16 cellular contexts compared by ENCODE assay signal in genomic region chr3:138344754-138345153, GRCh38. TPM values are rescaled to one million over a fixed set of nuclear protein-coding genes. Genes with fewer than 3 reads are reported as not detected.
DNase-seq lines count a peak whose midpoint lies in the region; ATAC-seq, FAIRE-seq and TF ChIP-seq lines count a peak whose summit lies in the region.
"Had no signal": no experiment of that assay in that cellular context is flagged by ENCODE, and none has a peak within 500 bp of the region (broad histone marks: within the 10 kb centered on the region; RNA-seq: fewer than 3 reads in every experiment).

No MANE protein-coding gene starts in this region.

- H3K9ac ChIP-seq in HepG2 (ENCODE audit: insufficient read depth, low read depth, low read length): no peak overlapping the region
- H3K9ac ChIP-seq in neuronal stem cell (ENCODE audit: low read depth, low read length, poor library complexity): no peak overlapping the region
- H3K9ac ChIP-seq in GM23248: no peak overlapping the region

- DNase-seq in body of pancreas (peak in 3 of 4 donors; percentile 33 to 40 (median 38)), HepG2 (ENCODE audit: low spot score) (no peak), neuronal stem cell (ENCODE audit: low spot score) (no peak), mesothelial cell of epicardium (ENCODE audit: low spot score in 2 of 2, unreplicated experiment in 2 of 2) (no peak), GM23248 (no peak), glomerular visceral epithelial cell (ENCODE audit: extremely low spot score) (no peak)
- DNase-seq: BE2C; CD4-positive, alpha-beta memory T cell; DMS79 had no signal

- H3K4me1 Mint-ChIP-seq in mesothelial cell of epicardium: peaks cover 13% of the 10 kb centered on the region

- H3K18ac ChIP-seq in neuronal stem cell (ENCODE audit: low read length): peak overlapping the region; percentile 5

- H3K36me3 Mint-ChIP-seq in mesothelial cell of epicardium: no peaks in the 10 kb centered on the region

- ATAC-seq in body of pancreas: no peak
- ATAC-seq in HepG2: no peak
- ATAC-seq: A549, HCT116 had no signal

- no TSS peak for BruUV-seq in HepG2 (replicated peaks; lab: Mats Ljungman, UMichigan)

- H2BK120ac ChIP-seq in neuronal stem cell (ENCODE audit: low read depth, low read length): no peak overlapping the region

- no peak overlapping the region for H2AK5ac ChIP-seq in neuronal stem cell (ENCODE audit: low read depth, low read length)

- H3K79me2 ChIP-seq in HepG2 (ENCODE audit: insufficient read depth, low read length) (no peaks in the 10 kb centered on the region), GM23248 (ENCODE audit: insufficient read depth) (peaks cover 7% of the 10 kb centered on the region; the same call in 1 of the 2 replicates)

- no peaks in the 10 kb centered on the region for H4K20me1 ChIP-seq in HepG2 (ENCODE audit: insufficient read depth, low read length)
- H4K20me1 ChIP-seq in GM23248 (ENCODE audit: insufficient read depth): no peaks in the 10 kb centered on the region

- TF ChIP-seq POLR2A in body of pancreas (IDR thresholded peaks at IDR 0.05): no peak
- TF ChIP-seq POLR2A in HepG2 (IDR thresholded peaks at IDR 0.05; ENCODE audit: insufficient read depth in 1 of 2, low read depth in 2 of 2, low read length in 2 of 2): no peak

- no peak overlapping the region for H3K23ac ChIP-seq in neuronal stem cell (ENCODE audit: low read depth, low read length, poor library complexity)

- no peak for TF ChIP-seq RAD21 in HepG2 (CRISPR knock-in tag; IDR thresholded peaks at IDR 0.05)

- no peak overlapping the region; the same call in 1 of the 2 replicates for H3K4me2 ChIP-seq in HepG2 (ENCODE audit: low read depth, low read length)
- H3K4me2 ChIP-seq in neuronal stem cell (ENCODE audit: insufficient read depth, low read length, poor library complexity, severe bottlenecking): no peak overlapping the region
- no peak overlapping the region for H3K4me2 ChIP-seq in GM23248 (ENCODE audit: unreplicated experiment)
- H3K4me2 ChIP-seq: A549 had no signal

- H3K27ac ChIP-seq in body of pancreas: no peak overlapping the region
- H3K27ac ChIP-seq in HepG2 (ENCODE audit: extremely low read length, insufficient read depth, low read length): no peak overlapping the region
- no peak overlapping the region for H3K27ac ChIP-seq in neuronal stem cell (replicated peaks; ENCODE audit: low read length)
- H3K27ac ChIP-seq in GM23248: no peak overlapping the region
- H3K27ac ChIP-seq: A549, C4-2B, HL-60 had no signal

- H2BK5ac ChIP-seq in neuronal stem cell (ENCODE audit: low read length): no peak overlapping the region

- no peak overlapping the region for H3K4me3 Mint-ChIP-seq in mesothelial cell of epicardium
- H3K4me3 Mint-ChIP-seq: CD4-positive, alpha-beta memory T cell had no signal

- TF ChIP-seq CTCF in body of pancreas (IDR thresholded peaks at IDR 0.05) (no peak), HepG2 (CRISPR knock-in tag; IDR thresholded peaks at IDR 0.05) (no peak), mesothelial cell of epicardium (IDR thresholded peaks at IDR 0.05; ENCODE audit: unreplicated experiment) (no peak)

- no peak for TF ChIP-seq EP300 in HepG2 (IDR thresholded peaks at IDR 0.05; ENCODE audit: low read depth in 2 of 2, low read length in 2 of 2)
- no peak for TF ChIP-seq EP300 in HepG2 (CRISPR knock-in tag; IDR thresholded peaks at IDR 0.05; ENCODE audit: borderline replicate concordance)

- H3F3A ChIP-seq in GM23248 (ENCODE audit: insufficient read depth): no peaks in the 10 kb centered on the region

- H4K8ac ChIP-seq in neuronal stem cell (ENCODE audit: low read depth, low read length): no peak overlapping the region

- POLR2A ChIA-PET in HepG2 (lab: Yijun Ruan, JAX): no interaction called here

- H3K9me3 ChIP-seq in body of pancreas (no peaks in the 10 kb centered on the region), HepG2 (ENCODE audit: low read length) (no peaks in the 10 kb centered on the region), neuronal stem cell (replicated peaks in 1 of 2; ENCODE audit: control insufficient read depth in 2 of 2, insufficient read depth in 1 of 2, low read depth in 1 of 2, low read length in 2 of 2) (no peaks in the 10 kb centered on the region), GM23248 (ENCODE audit: low read depth) (no peaks in the 10 kb centered on the region)
- H3K9me3 ChIP-seq: A549, BE2C had no signal

- CTCF ChIA-PET in HepG2 (lab: Yijun Ruan, JAX; ENCODE audit: low intra/inter-chr PET ratio, low total read pairs): no interaction called here

- H3K36me3 ChIP-seq in body of pancreas (replicated peaks in 1 of 2; ENCODE audit: insufficient read depth in 1 of 2, low read depth in 2 of 2): no peaks in the 10 kb centered on the region
- H3K36me3 ChIP-seq in HepG2 (replicated peaks in 1 of 2; ENCODE audit: control insufficient read depth in 1 of 2, insufficient read depth in 2 of 2, low read length in 2 of 2): no peaks in the 10 kb centered on the region
- no peaks in the 10 kb centered on the region for H3K36me3 ChIP-seq in neuronal stem cell (replicated peaks in 1 of 2; ENCODE audit: control insufficient read depth in 2 of 2, insufficient read depth in 2 of 2, low read length in 2 of 2)
- H3K36me3 ChIP-seq in GM23248 (ENCODE audit: low read depth): no peaks in the 10 kb centered on the region
- H3K36me3 ChIP-seq: BE2C had no signal

- no peaks in the 10 kb centered on the region for H3K9me2 ChIP-seq in GM23248 (ENCODE audit: insufficient read depth)

- H2AFZ ChIP-seq in HepG2 (ENCODE audit: low read length) (no peak overlapping the region), neuronal stem cell (ENCODE audit: low read length) (no peak overlapping the region), GM23248 (no peak overlapping the region)

- intact Hi-C loops in body of pancreas (cut with DNase I): no loop called here
- intact Hi-C loops in HepG2 (cut with micrococcal nuclease; ENCODE audit: unreplicated experiment): loop anchor here (5.0 kb wide), 1 partner anchor 157 kb away; the partner anchor contains the start of gene ARMC8

- H3K79me1 ChIP-seq in neuronal stem cell (ENCODE audit: low read depth, low read length): no peaks in the 10 kb centered on the region

- no peak overlapping the region for H2BK15ac ChIP-seq in neuronal stem cell (ENCODE audit: low read length)

- no peak overlapping the region for H2BK12ac ChIP-seq in neuronal stem cell (ENCODE audit: low read length)

- 15% methylated on average over 1 of the region's 1 CpG; no CpG with 5 or more reads in 1 of the 2 donors for WGBS in body of pancreas, 2 donors
- WGBS in HepG2 (ENCODE audit: low lambda C conversion rate): 13% methylated on average over 1 of the region's 1 CpG
- no CpG with 5 or more reads among the region's 1 CpG for WGBS in neuronal stem cell (ENCODE audit: extremely low coverage in 2 of 2, insufficient read length in 2 of 2, insufficient replicate concordance in 1 of 2), 2 donors
- 69 to 72% methylated on average over 1 of the region's 1 CpG for WGBS in GM23248 (ENCODE audit: low coverage in 1 of 2, low lambda C conversion rate in 2 of 2, missing lambda C conversion rate in 2 of 2), 2 experiments

- H3K27me3 ChIP-seq in body of pancreas (no peaks in the 10 kb centered on the region), HepG2 (ENCODE audit: control insufficient read depth in 1 of 2, insufficient read depth in 2 of 2, low read length in 2 of 2) (peaks cover 0 to 4% of the 10 kb centered on the region in 2 experiments; a peak in 1 of 5 replicates), neuronal stem cell (ENCODE audit: control insufficient read depth in 3 of 3, insufficient read depth in 3 of 3, low read depth in 1 of 3, low read length in 3 of 3) (peaks cover 0 to 5% (median 4%) of the 10 kb centered on the region in 3 experiments), GM23248 (replicated peaks; ENCODE audit: insufficient read depth) (no peaks in the 10 kb centered on the region)

- no peak overlapping the region for H4K91ac ChIP-seq in neuronal stem cell (ENCODE audit: low read depth, low read length, poor library complexity)

- H3K4me1 ChIP-seq in body of pancreas (peaks cover 16% of the 10 kb centered on the region), HepG2 (ENCODE audit: insufficient read depth, low read length) (peaks cover 39% of the 10 kb centered on the region), neuronal stem cell (ENCODE audit: control insufficient read depth in 2 of 2, insufficient read depth in 1 of 2, low read depth in 1 of 2, low read length in 2 of 2) (peaks cover 0 to 5% of the 10 kb centered on the region in 2 donors), GM23248 (ENCODE audit: insufficient read depth) (peaks cover under 1% of the 10 kb centered on the region; the same call in 1 of the 2 replicates)
- H3K4me1 ChIP-seq: BE2C had no signal

- in situ Hi-C loops in HepG2 (cut with HindIII; ENCODE audit: extremely low pct_ligation_motif_present, low pct_unique_long_range_greater_than_20kb) (loop anchor here (5.0 kb wide), 1 partner anchor 53 kb away; no protein-coding TSS in a partner anchor), GM23248 (cut with MboI) (no loop called here)

- peak; percentile 74 for FAIRE-seq in HepG2 (lab: Jason Lieb, UNC)
- FAIRE-seq: A549, G401.6, GM12891, H54 had no signal

- no peak overlapping the region for H3K14ac ChIP-seq in neuronal stem cell (ENCODE audit: low read length)

- peaks cover 7% of the 10 kb centered on the region for H3K9me3 Mint-ChIP-seq in mesothelial cell of epicardium

- no peak overlapping the region for H3K4ac ChIP-seq in neuronal stem cell (ENCODE audit: low read length)

- no peak overlapping the region for H3K27ac Mint-ChIP-seq in mesothelial cell of epicardium
- H3K27ac Mint-ChIP-seq: CD4-positive, alpha-beta memory T cell had no signal

- H3K27me3 Mint-ChIP-seq in mesothelial cell of epicardium (ENCODE audit: low read depth): no peaks in the 10 kb centered on the region

- H3K4me3 ChIP-seq in body of pancreas (no peak overlapping the region), HepG2 (replicated peaks in 1 of 3; ENCODE audit: insufficient read depth in 1 of 3, low read depth in 2 of 3, low read length in 3 of 3) (no peak overlapping the region), neuronal stem cell (ENCODE audit: low read length in 2 of 2) (no peak overlapping the region), GM23248 (no peak overlapping the region)
- H3K4me3 ChIP-seq: A549 had no signal

RNA-seq across cellular contexts. Expression of gene MRAS, which starts 3.6 kb away (rescaled TPM):
- total RNA-seq in body of pancreas (10 to 100 TPM in 1 of 2 donors, 1 to 10 TPM in 1; 9.9 to 20.1 TPM), HepG2 (2016; rRNA removed; fragmentation: Illumina TruSeq; extraction: Trizol) (36.2 TPM in 2 replicates), mesothelial cell of epicardium (37.3 to 40.4 TPM (median 40.1 TPM) in 3 replicates)
- 30.3 and 31.5 TPM in 2 replicates for total RNA-seq in HepG2 (2016; cell fraction: cytosol; rRNA removed; fragmentation: Illumina TruSeq; extraction: Trizol; ENCODE audit: low read depth)
- total RNA-seq in HepG2 (2016; cell fraction: insoluble cytoplasmic fraction; rRNA removed; fragmentation: Illumina TruSeq; extraction: Trizol): 27.7 and 30.0 TPM in 2 replicates
- 59.3 and 62.6 TPM in 2 replicates for total RNA-seq in HepG2 (2016; cell fraction: membrane; rRNA removed; fragmentation: Illumina TruSeq; extraction: Trizol)
- total RNA-seq in HepG2 (2016; cell fraction: nucleus; rRNA removed; fragmentation: Illumina TruSeq; extraction: Trizol): 24.4 and 32.5 TPM in 2 replicates
- polyA plus RNA-seq in HepG2 (2011; rRNA removed) (8.8 and 8.9 TPM in 2 replicates), GM23248 (2016; fragmentation: Nextera tagmentation; extraction: Ambion mirVana) (65.1 and 65.5 TPM in 2 replicates)
- polyA plus RNA-seq in HepG2 (2011; cell fraction: cytosol; rRNA removed): 7.2 and 8.0 TPM in 2 replicates
- 8.6 and 8.8 TPM in 2 replicates for polyA plus RNA-seq in HepG2 (2011; cell fraction: nucleus; rRNA removed)
- 4.2 and 4.6 TPM in 2 replicates for polyA plus RNA-seq in HepG2 (2012)
- 31.3 and 40.9 TPM in 2 replicates for polyA plus RNA-seq in HepG2 (2016; cell fraction: cytosol; fragmentation: Illumina TruSeq; extraction: Trizol; ENCODE audit: low read depth)
- polyA plus RNA-seq in HepG2 (2016; cell fraction: insoluble cytoplasmic fraction; fragmentation: Illumina TruSeq; extraction: Trizol; ENCODE audit: low read depth): 26.0 and 29.0 TPM in 2 replicates
- polyA plus RNA-seq in HepG2 (2016; cell fraction: membrane; fragmentation: Illumina TruSeq; extraction: Trizol; ENCODE audit: low read depth): 49.8 and 50.3 TPM in 2 replicates
- 34.3 and 34.5 TPM in 2 replicates for polyA plus RNA-seq in HepG2 (2016; cell fraction: nucleus; fragmentation: Illumina TruSeq; extraction: Trizol; ENCODE audit: insufficient read depth, low read depth)
- 5.8 and 6.5 TPM in 2 replicates for polyA minus RNA-seq in HepG2 (2011; rRNA and poly(A)+ RNA removed; ENCODE audit: low replicate concordance)
- 5.4 and 5.8 TPM in 2 replicates for polyA minus RNA-seq in HepG2 (2011; cell fraction: cytosol; rRNA and poly(A)+ RNA removed)
- 5.0 and 8.8 TPM in 2 replicates for polyA minus RNA-seq in HepG2 (2011; cell fraction: nucleus; rRNA and poly(A)+ RNA removed)
- 16.3 TPM for polyA plus RNA-seq in neuronal stem cell (2013, experiment 1 of 2)
- 16.1 TPM for polyA plus RNA-seq in neuronal stem cell (2013, experiment 2 of 2)
- total RNA-seq in GM23248 (2014; rRNA removed; shearing (Covaris generic)): 54.9 and 56.7 TPM in 2 replicates
- polyA plus RNA-seq: CD4-positive, alpha-beta memory T cell had no signal

RNA-seq across cellular contexts. Expression of gene NME9, which starts 15.1 kb away (rescaled TPM):
- total RNA-seq in body of pancreas (1 to 10 TPM in 1 of 2 donors, not detected in 1; 1.3 TPM), HepG2 (2016; rRNA removed; fragmentation: Illumina TruSeq; extraction: Trizol) (not detected in 2 replicates), mesothelial cell of epicardium (0.34 to 1.1 TPM (median 0.44 TPM) in 3 replicates)
- total RNA-seq in HepG2 (2016; cell fraction: cytosol; rRNA removed; fragmentation: Illumina TruSeq; extraction: Trizol; ENCODE audit: low read depth): not detected in 2 replicates
- total RNA-seq in HepG2 (2016; cell fraction: insoluble cytoplasmic fraction; rRNA removed; fragmentation: Illumina TruSeq; extraction: Trizol): not detected in 2 replicates
- 0.28 TPM in 1 of 2 replicates, not detected in the other for total RNA-seq in HepG2 (2016; cell fraction: membrane; rRNA removed; fragmentation: Illumina TruSeq; extraction: Trizol)
- not detected in 2 replicates for total RNA-seq in HepG2 (2016; cell fraction: nucleus; rRNA removed; fragmentation: Illumina TruSeq; extraction: Trizol)
- polyA plus RNA-seq in HepG2 (2011; rRNA removed) (not detected in 2 replicates), GM23248 (2016; fragmentation: Nextera tagmentation; extraction: Ambion mirVana) (0.14 TPM in 1 of 2 replicates, not detected in the other)
- polyA plus RNA-seq in HepG2 (2011; cell fraction: cytosol; rRNA removed): not detected in 2 replicates
- not detected in 2 replicates for polyA plus RNA-seq in HepG2 (2011; cell fraction: nucleus; rRNA removed)
- 0.37 and 0.50 TPM in 2 replicates for polyA plus RNA-seq in HepG2 (2012)
- polyA plus RNA-seq in HepG2 (2016; cell fraction: cytosol; fragmentation: Illumina TruSeq; extraction: Trizol; ENCODE audit: low read depth): not detected in 2 replicates
- not detected in 2 replicates for polyA plus RNA-seq in HepG2 (2016; cell fraction: insoluble cytoplasmic fraction; fragmentation: Illumina TruSeq; extraction: Trizol; ENCODE audit: low read depth)
- not detected in 2 replicates for polyA plus RNA-seq in HepG2 (2016; cell fraction: membrane; fragmentation: Illumina TruSeq; extraction: Trizol; ENCODE audit: low read depth)
- polyA plus RNA-seq in HepG2 (2016; cell fraction: nucleus; fragmentation: Illumina TruSeq; extraction: Trizol; ENCODE audit: insufficient read depth, low read depth): not detected in 2 replicates
- polyA minus RNA-seq in HepG2 (2011; rRNA and poly(A)+ RNA removed; ENCODE audit: low replicate concordance): not detected in 2 replicates
- polyA minus RNA-seq in HepG2 (2011; cell fraction: cytosol; rRNA and poly(A)+ RNA removed): not detected in 2 replicates
- 0.26 and 0.37 TPM in 2 replicates for polyA minus RNA-seq in HepG2 (2011; cell fraction: nucleus; rRNA and poly(A)+ RNA removed)
- polyA plus RNA-seq in neuronal stem cell (2013, experiment 1 of 2): 1.7 TPM
- polyA plus RNA-seq in neuronal stem cell (2013, experiment 2 of 2): 1.9 TPM
- total RNA-seq in GM23248 (2014; rRNA removed; shearing (Covaris generic)): not detected in 2 replicates

Comparison
In these comparisons a context has a peak if more than half of its experiments do, and no peak if none do; other contexts are left out.
1. DNase-seq: peak in body of pancreas (3 of 4); none in HepG2 (single experiment), neuronal stem cell (single experiment), mesothelial cell of epicardium (0 of 2), GM23248 (single experiment) and glomerular visceral epithelial cell (single experiment).